11 cellular contexts compared by ENCODE assay signal in the genomic region with DNA sequence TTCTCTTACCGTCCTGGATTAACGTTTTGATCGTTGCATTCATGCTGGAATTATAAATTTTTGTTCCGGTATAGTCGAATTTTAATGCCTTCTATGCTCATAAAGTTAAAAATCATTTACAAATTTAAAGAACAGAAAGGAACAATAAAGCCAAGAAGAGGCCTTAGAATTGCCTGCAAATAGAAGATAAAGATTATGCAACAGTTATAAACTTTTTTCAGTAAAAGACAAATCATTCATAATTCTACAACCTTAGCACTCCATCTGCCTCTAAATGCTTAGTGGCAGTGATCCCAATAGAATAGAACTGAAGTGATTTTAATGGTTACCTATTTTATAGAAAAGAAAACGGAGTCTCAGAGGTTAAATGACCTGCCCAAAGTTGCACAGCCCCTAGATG.
DNase-seq lines count a peak whose midpoint lies in the region; ATAC-seq and TF ChIP-seq lines count a peak whose summit lies in the region.
"Had no signal": no experiment of that assay in that cellular context is flagged by ENCODE, and none has a peak within 500 bp of the region (broad histone marks: within the 10 kb centered on the region; RNA-seq: fewer than 3 reads in every experiment).

No MANE protein-coding gene starts in this region.

- H3K79me2 ChIP-seq in hepatocyte: no peaks in the 10 kb centered on the region

- H3K27ac Mint-ChIP-seq in HFFc6: no peak overlapping the region
- no peak overlapping the region for H3K27ac Mint-ChIP-seq in activated naive CD4-positive, alpha-beta T cell treated with anti-CD3 and anti-CD28 coated beads, Interleukin-2, amount 10 ng/mL, durations not matched to agents 7 days and 5 days
- H3K27ac Mint-ChIP-seq: CD14-positive monocyte, IgD-negative memory B cell had no signal

- DNase-seq in DMS 273 treated with DMSO at 0.1 percent for 48 hours (lab: John Stamatoyannopoulos, UW) (peak; percentile 27), HFFc6 (no peak), hepatocyte (ENCODE audit: low spot score) (no peak), sciatic nerve (ENCODE audit: low spot score) (no peak), NCI-H69 (lab: John Stamatoyannopoulos, UW) (no peak)
- no peak for DNase-seq in activated naive CD4-positive, alpha-beta T cell treated with anti-CD3 and anti-CD28 coated beads, Interleukin-2, amount 10 ng/mL, durations not matched to agents 7 days and 5 days
- no peak for DNase-seq in stimulated activated CD4-positive, alpha-beta T cell treated with anti-CD3 and anti-CD28 coated beads, Interleukin-1b, Interleukin-23, amount 100 ng/mL, for 48 hours
- DNase-seq: NCI-H2081 treated with DMSO at 0.1 percent for 48 hours had no signal

- H2AFZ ChIP-seq in hepatocyte: no peak overlapping the region

- H3K9me2 ChIP-seq in hepatocyte (replicated peaks; ENCODE audit: insufficient read depth): no peaks in the 10 kb centered on the region

- 71% methylated on average over 6 of the region's 6 CpGs for WGBS in hepatocyte (ENCODE audit: low lambda C conversion rate, missing lambda C conversion rate)

- peak overlapping the region; percentile 7; the same call in 1 of the 2 replicates for H3K4me3 Mint-ChIP-seq in HFFc6
- H3K4me3 Mint-ChIP-seq in activated naive CD4-positive, alpha-beta T cell treated with anti-CD3 and anti-CD28 coated beads, Interleukin-2, amount 10 ng/mL, durations not matched to agents 7 days and 5 days: no peak overlapping the region
- H3K4me3 Mint-ChIP-seq: CD14-positive monocyte, IgD-negative memory B cell had no signal

- peak overlapping the region; percentile 38 for H3K27ac ChIP-seq in hepatocyte

- H3K36me3 ChIP-seq in hepatocyte (replicated peaks; ENCODE audit: insufficient read depth, low read depth): no peaks in the 10 kb centered on the region

- H3K4me1 ChIP-seq in hepatocyte (ENCODE audit: insufficient read depth): peaks cover 20% of the 10 kb centered on the region

- peaks cover 11% of the 10 kb centered on the region for H3K27me3 Mint-ChIP-seq in HFFc6 (ENCODE audit: insufficient read depth)
- peaks cover 3% of the 10 kb centered on the region for H3K27me3 Mint-ChIP-seq in activated naive CD4-positive, alpha-beta T cell treated with anti-CD3 and anti-CD28 coated beads, Interleukin-2, amount 10 ng/mL, durations not matched to agents 7 days and 5 days

- peaks cover 36% of the 10 kb centered on the region for H3K4me1 Mint-ChIP-seq in HFFc6 (ENCODE audit: low read depth)
- H3K4me1 Mint-ChIP-seq in activated naive CD4-positive, alpha-beta T cell treated with anti-CD3 and anti-CD28 coated beads, Interleukin-2, amount 10 ng/mL, durations not matched to agents 7 days and 5 days: peaks cover 6% of the 10 kb centered on the region
- H3K4me1 Mint-ChIP-seq: CD14-positive monocyte, IgD-negative memory B cell had no signal

- H3K9me3 Mint-ChIP-seq in HFFc6: peaks cover 12% of the 10 kb centered on the region
- peaks cover 4% of the 10 kb centered on the region for H3K9me3 Mint-ChIP-seq in activated naive CD4-positive, alpha-beta T cell treated with anti-CD3 and anti-CD28 coated beads, Interleukin-2, amount 10 ng/mL, durations not matched to agents 7 days and 5 days

- peak; percentile 9 for ATAC-seq in sciatic nerve

- TF ChIP-seq CTCF in HFFc6 (IDR thresholded peaks at IDR 0.05): no peak
- no peak for TF ChIP-seq CTCF in hepatocyte (IDR thresholded peaks at IDR 0.05; ENCODE audit: poor library complexity)

- H3K4me2 ChIP-seq in hepatocyte: peak overlapping the region; percentile 47

- H3K27me3 ChIP-seq in hepatocyte: no peaks in the 10 kb centered on the region

- no peaks in the 10 kb centered on the region for H4K20me1 ChIP-seq in hepatocyte (ENCODE audit: insufficient read depth, poor library complexity, severe bottlenecking)

- H3K4me3 ChIP-seq in hepatocyte: no peak overlapping the region
- H3K4me3 ChIP-seq: GM12878 had no signal

- H3K9me3 ChIP-seq in hepatocyte (ENCODE audit: low read depth): no peaks in the 10 kb centered on the region

- H3K36me3 Mint-ChIP-seq in HFFc6 (ENCODE audit: low read depth): peaks cover 5% of the 10 kb centered on the region; the same call in 1 of the 2 replicates
- peaks cover 1% of the 10 kb centered on the region for H3K36me3 Mint-ChIP-seq in activated naive CD4-positive, alpha-beta T cell treated with anti-CD3 and anti-CD28 coated beads, Interleukin-2, amount 10 ng/mL, durations not matched to agents 7 days and 5 days
- H3K36me3 Mint-ChIP-seq: CD14-positive monocyte had no signal

- intact Hi-C loops in sciatic nerve (cut with DNase I): loop anchor here (5.0 kb wide), 1 partner anchor 266 kb away; no protein-coding TSS in a partner anchor

- CTCF ChIA-PET in activated naive CD4-positive, alpha-beta T cell treated with anti-CD3 and anti-CD28 coated beads, Interleukin-2, amount 10 ng/mL, durations not matched to agents 7 days and 5 days (lab: Charles Lee): interaction anchor here (0.9 to 2.7 kb wide), 12 partner anchors 10 to 439 kb away, joined by 3 to 15 read pairs (median 6); no protein-coding TSS in a partner anchor
